ENCODE assay signal across 11 cellular contexts in the genomic region with DNA sequence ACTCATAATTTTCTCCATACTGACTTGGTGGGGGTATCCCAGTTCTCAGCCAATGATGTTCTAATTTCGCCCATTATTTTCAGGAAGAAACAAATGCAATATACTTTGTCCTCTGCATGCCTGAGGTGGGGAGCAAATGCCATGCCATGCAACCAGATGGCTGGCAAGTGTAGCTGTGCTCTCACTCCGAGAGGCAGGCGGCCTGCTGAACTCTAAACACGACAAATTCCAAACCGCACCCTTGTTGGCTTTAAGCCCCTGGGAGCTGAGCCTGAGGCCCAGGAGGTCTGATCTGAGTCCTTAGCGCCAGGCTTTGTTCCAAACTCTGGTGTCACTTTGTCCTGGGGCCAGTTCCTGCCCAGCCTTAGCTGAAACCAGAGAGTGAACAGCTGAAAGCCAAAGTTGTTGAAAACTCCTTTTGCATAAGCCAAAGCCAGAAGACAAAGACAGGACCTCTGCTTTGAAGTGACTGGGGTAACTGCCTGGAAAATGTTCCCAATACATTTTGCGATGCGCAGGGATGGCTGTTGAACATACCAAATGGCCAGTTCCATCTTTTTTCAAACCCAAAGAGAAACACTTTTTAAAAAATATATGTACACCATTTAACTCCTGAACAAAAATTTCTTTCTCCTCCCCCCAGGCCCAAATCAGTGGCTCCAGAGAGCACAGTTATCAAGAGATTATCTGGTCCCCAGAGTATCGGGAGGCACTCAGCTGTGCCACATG. TPM values are rescaled to one million over a fixed set of nuclear protein-coding genes. Genes with fewer than 3 reads are reported as not detected.
DNase-seq lines count a peak whose midpoint lies in the region; ATAC-seq and TF ChIP-seq lines count a peak whose summit lies in the region.
"Had no signal": no experiment of that assay in that cellular context is flagged by ENCODE, and none has a peak within 500 bp of the region (broad histone marks: within the 10 kb centered on the region; RNA-seq: fewer than 3 reads in every experiment).

No MANE protein-coding gene starts in this region.

- H3K27me3 ChIP-seq in dorsolateral prefrontal cortex (no peaks in the 10 kb centered on the region), lower lobe of right lung (ENCODE audit: low read depth) (no peaks in the 10 kb centered on the region), aorta (ENCODE audit: control insufficient read depth in 1 of 2, insufficient read depth in 2 of 2, low read length in 1 of 2) (no peaks in the 10 kb centered on the region), ovary (no peaks in the 10 kb centered on the region)

- 7 to 10% methylated on average over 9 of the region's 9 CpGs for WGBS in aorta, 2 donors
- WGBS in ovary, 3 donors: 60% methylated on average over 9 of the region's 9 CpGs

- intact Hi-C loops in dorsolateral prefrontal cortex (cut with DNase I): loop anchor here (5.0 to 10.0 kb wide), 3 partner anchors 70 to 232 kb away; no protein-coding TSS in a partner anchor
- intact Hi-C loops in lower lobe of right lung (cut with DNase I): no loop called here
- intact Hi-C loops in aorta (cut with DNase I): no loop called here
- intact Hi-C loops in ovary (cut with DNase I): no loop called here

- H3K27ac Mint-ChIP-seq in activated naive CD8-positive, alpha-beta T cell treated with anti-CD3 and anti-CD28 coated beads, Interleukin-2, amount 10 ng/mL, durations not matched to agents 7 days and 5 days: peak overlapping the region; percentile 56
- H3K27ac Mint-ChIP-seq in activated naive CD8-positive, alpha-beta T cell treated with anti-CD3 and anti-CD28 coated beads, Interleukin-2, amount 50 U/mL, for 24 hours: no peak overlapping the region
- H3K27ac Mint-ChIP-seq: activated T-helper 2 cell treated with anti-CD3 and anti-CD28 coated beads, Interferon-gamma antibody, Interleukin-2, Interleukin-4, amounts not matched to agents 10 μg/mL and 5 μg/mL and 100 μg/mL, durations not matched to agents 14 hours and 24 hours and 36 hours had no signal

- peaks cover 24% of the 10 kb centered on the region for H3K4me1 Mint-ChIP-seq in activated naive CD8-positive, alpha-beta T cell treated with anti-CD3 and anti-CD28 coated beads, Interleukin-2, amount 10 ng/mL, durations not matched to agents 7 days and 5 days
- H3K4me1 Mint-ChIP-seq in activated naive CD8-positive, alpha-beta T cell treated with anti-CD3 and anti-CD28 coated beads, Interleukin-2, amount 50 U/mL, for 24 hours: peaks cover 23% of the 10 kb centered on the region

- TF ChIP-seq CTCF in dorsolateral prefrontal cortex (IDR thresholded peaks at IDR 0.05 in 54 of 56, conservative IDR thresholded peaks at IDR 0.05 in 2 of 56; ENCODE audit: low read depth in 1 of 56, partially characterized antibody in 56 of 56) (no peak), lower lobe of right lung (IDR thresholded peaks at IDR 0.05) (no peak), RWPE1 (conservative IDR thresholded peaks at IDR 0.05; ENCODE audit: low read depth) (no peak), ovary (IDR thresholded peaks at IDR 0.05) (no peak)

- POLR2A ChIA-PET in activated naive CD8-positive, alpha-beta T cell treated with anti-CD3 and anti-CD28 coated beads, Interleukin-2, amount 10 ng/mL, durations not matched to agents 7 days and 5 days (lab: Charles Lee): no interaction called here
- POLR2A ChIA-PET in RWPE1 (lab: Yijun Ruan, JAX; ENCODE audit: low non-redundant PET): no interaction called here

- peaks cover 22% of the 10 kb centered on the region for H3K36me3 ChIP-seq in lower lobe of right lung
- peaks cover 0 to 2% of the 10 kb centered on the region in 2 donors for H3K36me3 ChIP-seq in aorta (ENCODE audit: control insufficient read depth in 1 of 2, insufficient read depth in 2 of 2, low read length in 1 of 2)
- no peaks in the 10 kb centered on the region for H3K36me3 ChIP-seq in ovary

- H3K4me1 ChIP-seq in lower lobe of right lung: peaks cover 63% of the 10 kb centered on the region
- peaks cover 0 to 6% of the 10 kb centered on the region in 2 donors for H3K4me1 ChIP-seq in aorta (ENCODE audit: control insufficient read depth in 1 of 2, insufficient read depth in 2 of 2, low read length in 2 of 2)
- H3K4me1 ChIP-seq in ovary (ENCODE audit: insufficient read depth): peaks cover 4% of the 10 kb centered on the region

- H3K27me3 Mint-ChIP-seq in activated naive CD8-positive, alpha-beta T cell treated with anti-CD3 and anti-CD28 coated beads, Interleukin-2, amount 10 ng/mL, durations not matched to agents 7 days and 5 days: no peaks in the 10 kb centered on the region
- H3K27me3 Mint-ChIP-seq in activated naive CD8-positive, alpha-beta T cell treated with anti-CD3 and anti-CD28 coated beads, Interleukin-2, amount 50 U/mL, for 24 hours: no peaks in the 10 kb centered on the region
- H3K27me3 Mint-ChIP-seq: CD4-positive, CD25-positive, alpha-beta regulatory T cell had no signal

- H3K27ac ChIP-seq in dorsolateral prefrontal cortex: peak overlapping the region in 56 of 59 donors; percentile 4 to 93 (median 78)
- H3K27ac ChIP-seq in lower lobe of right lung: peak overlapping the region; percentile 80
- H3K27ac ChIP-seq in aorta (ENCODE audit: low read depth in 1 of 2, low read length in 2 of 2): peak overlapping the region; percentile 74 to 92
- H3K27ac ChIP-seq in RWPE1: no peak overlapping the region
- H3K27ac ChIP-seq in ovary: no peak overlapping the region

- H3K9me3 ChIP-seq in lower lobe of right lung (no peaks in the 10 kb centered on the region), aorta (ENCODE audit: control insufficient read depth, low read length) (no peaks in the 10 kb centered on the region), ovary (no peaks in the 10 kb centered on the region)

- H3K4me3 Mint-ChIP-seq in activated naive CD8-positive, alpha-beta T cell treated with anti-CD3 and anti-CD28 coated beads, Interleukin-2, amount 10 ng/mL, durations not matched to agents 7 days and 5 days: no peak overlapping the region
- H3K4me3 Mint-ChIP-seq in activated naive CD8-positive, alpha-beta T cell treated with anti-CD3 and anti-CD28 coated beads, Interleukin-2, amount 50 U/mL, for 24 hours: no peak overlapping the region
- H3K4me3 Mint-ChIP-seq: CD4-positive, CD25-positive, alpha-beta regulatory T cell had no signal

- CTCF ChIA-PET in RWPE1 (lab: Yijun Ruan, JAX): no interaction called here

- no peak for TF ChIP-seq POLR2A in ovary (IDR thresholded peaks at IDR 0.05)

- peaks cover 25% of the 10 kb centered on the region for H3K36me3 Mint-ChIP-seq in activated naive CD8-positive, alpha-beta T cell treated with anti-CD3 and anti-CD28 coated beads, Interleukin-2, amount 10 ng/mL, durations not matched to agents 7 days and 5 days
- H3K36me3 Mint-ChIP-seq in activated naive CD8-positive, alpha-beta T cell treated with anti-CD3 and anti-CD28 coated beads, Interleukin-2, amount 50 U/mL, for 24 hours (ENCODE audit: low read depth): peaks cover 56% of the 10 kb centered on the region

- DNase-seq in activated naive CD8-positive, alpha-beta T cell treated with anti-CD3 and anti-CD28 coated beads, Interleukin-2, amount 10 ng/mL, durations not matched to agents 7 days and 5 days: no peak
- no peak for DNase-seq in activated naive CD8-positive, alpha-beta T cell treated with anti-CD3 and anti-CD28 coated beads, Interleukin-2, amount 50 U/mL, for 24 hours
- DNase-seq in dorsolateral prefrontal cortex (peak in 2 of 10 donors; percentile 50 to 59), lower lobe of right lung (peak; percentile 85), aorta (peak; percentile 78 to 86), RWPE1 (ENCODE audit: low spot score) (no peak), ovary (no peak)
- DNase-seq: CD4-positive, CD25-positive, alpha-beta regulatory T cell; SHP77 had no signal

- TF ChIP-seq EP300 in ovary (IDR thresholded peaks at IDR 0.05): no peak

- H3K4me3 ChIP-seq in dorsolateral prefrontal cortex (no peak overlapping the region), lower lobe of right lung (no peak overlapping the region), aorta (ENCODE audit: low read length in 2 of 2) (no peak overlapping the region), ovary (no peak overlapping the region)

- no peaks in the 10 kb centered on the region for H3K9me3 Mint-ChIP-seq in activated naive CD8-positive, alpha-beta T cell treated with anti-CD3 and anti-CD28 coated beads, Interleukin-2, amount 10 ng/mL, durations not matched to agents 7 days and 5 days
- H3K9me3 Mint-ChIP-seq in activated naive CD8-positive, alpha-beta T cell treated with anti-CD3 and anti-CD28 coated beads, Interleukin-2, amount 50 U/mL, for 24 hours: no peaks in the 10 kb centered on the region
- H3K9me3 Mint-ChIP-seq: activated T-helper 2 cell treated with anti-CD3 and anti-CD28 coated beads, Interferon-gamma antibody, Interleukin-2, Interleukin-4, amounts not matched to agents 10 μg/mL and 5 μg/mL and 100 μg/mL, durations not matched to agents 14 hours and 24 hours and 36 hours; CD4-positive, CD25-positive, alpha-beta regulatory T cell had no signal

- no peak for ATAC-seq in activated naive CD8-positive, alpha-beta T cell treated with anti-CD3 and anti-CD28 coated beads, Interleukin-2, amount 10 ng/mL, durations not matched to agents 7 days and 5 days (ENCODE audit: low read depth)
- ATAC-seq in activated naive CD8-positive, alpha-beta T cell treated with anti-CD3 and anti-CD28 coated beads, Interleukin-2, amount 50 U/mL, for 24 hours: no peak
- ATAC-seq in lower lobe of right lung: peak; percentile 80 to 81
- peak; percentile 85 for ATAC-seq in aorta (ENCODE audit: low FRiP score)
- ATAC-seq in HG02852 (IDR thresholded peaks at IDR 0.05; ENCODE audit: unreplicated experiment): no peak

RNA-seq across cellular contexts. Expression of a gene that starts 46.2 kb away (rescaled TPM):
- 10 to 100 TPM; 28.2 TPM for total RNA-seq in activated naive CD8-positive, alpha-beta T cell treated with anti-CD3 and anti-CD28 coated beads, Interleukin-2, amount 10 ng/mL, durations not matched to agents 7 days and 5 days
- total RNA-seq in dorsolateral prefrontal cortex (10 to 100 TPM; 17.1 to 36.0 (median 23.2) TPM), lower lobe of right lung (16.7 TPM), aorta (10 to 100 TPM; 11.8 to 15.1 TPM), ovary (10 to 100 TPM; 10.7 to 19.7 (median 16.3) TPM)
- polyA plus RNA-seq in aorta (1 to 10 TPM; 2.3 to 4.5 TPM), ovary (10 to 100 TPM in 1 of 2 donors, 1 to 10 TPM in 1; 9.3 to 18.8 TPM)

RNA-seq across cellular contexts. Expression of a gene that starts 46.5 kb away (rescaled TPM):
- total RNA-seq in activated naive CD8-positive, alpha-beta T cell treated with anti-CD3 and anti-CD28 coated beads, Interleukin-2, amount 10 ng/mL, durations not matched to agents 7 days and 5 days: 10 to 100 TPM; 39.2 to 41.0 TPM
- total RNA-seq in dorsolateral prefrontal cortex (10 to 100 TPM; 25.4 to 59.2 (median 41.5) TPM), lower lobe of right lung (25.6 TPM), aorta (10 to 100 TPM; 33.9 to 43.5 TPM), ovary (10 to 100 TPM; 21.8 to 45.3 (median 33.4) TPM)
- polyA plus RNA-seq in aorta (1 to 10 TPM; 6.9 to 9.8 TPM), ovary (10 to 100 TPM; 12.1 to 36.3 TPM)

Comparison
In these comparisons a context has a peak if more than half of its experiments do, and no peak if none do; other contexts are left out.
1. ATAC-seq: peak in lower lobe of right lung (2 of 2) and aorta (single experiment); none in activated naive CD8-positive, alpha-beta T cell treated with anti-CD3 and anti-CD28 coated beads, Interleukin-2, amount 10 ng/mL, durations not matched to agents 7 days and 5 days (single experiment), activated naive CD8-positive, alpha-beta T cell treated with anti-CD3 and anti-CD28 coated beads, Interleukin-2, amount 50 U/mL, for 24 hours (single experiment) and HG02852 (single experiment).
2. DNase-seq: peak in lower lobe of right lung (single experiment) and aorta (2 of 2); none in activated naive CD8-positive, alpha-beta T cell treated with anti-CD3 and anti-CD28 coated beads, Interleukin-2, amount 10 ng/mL, durations not matched to agents 7 days and 5 days (single experiment), activated naive CD8-positive, alpha-beta T cell treated with anti-CD3 and anti-CD28 coated beads, Interleukin-2, amount 50 U/mL, for 24 hours (single experiment), RWPE1 (single experiment) and ovary (0 of 5).
3. H3K27ac ChIP-seq: peak in dorsolateral prefrontal cortex (56 of 59), lower lobe of right lung (single experiment) and aorta (2 of 2); none in RWPE1 (single experiment) and ovary (0 of 2).
4. intact Hi-C loops: an anchor here in dorsolateral prefrontal cortex (5.0 to 10.0 kb wide); none called in lower lobe of right lung, aorta and ovary.